In the genomic region with DNA sequence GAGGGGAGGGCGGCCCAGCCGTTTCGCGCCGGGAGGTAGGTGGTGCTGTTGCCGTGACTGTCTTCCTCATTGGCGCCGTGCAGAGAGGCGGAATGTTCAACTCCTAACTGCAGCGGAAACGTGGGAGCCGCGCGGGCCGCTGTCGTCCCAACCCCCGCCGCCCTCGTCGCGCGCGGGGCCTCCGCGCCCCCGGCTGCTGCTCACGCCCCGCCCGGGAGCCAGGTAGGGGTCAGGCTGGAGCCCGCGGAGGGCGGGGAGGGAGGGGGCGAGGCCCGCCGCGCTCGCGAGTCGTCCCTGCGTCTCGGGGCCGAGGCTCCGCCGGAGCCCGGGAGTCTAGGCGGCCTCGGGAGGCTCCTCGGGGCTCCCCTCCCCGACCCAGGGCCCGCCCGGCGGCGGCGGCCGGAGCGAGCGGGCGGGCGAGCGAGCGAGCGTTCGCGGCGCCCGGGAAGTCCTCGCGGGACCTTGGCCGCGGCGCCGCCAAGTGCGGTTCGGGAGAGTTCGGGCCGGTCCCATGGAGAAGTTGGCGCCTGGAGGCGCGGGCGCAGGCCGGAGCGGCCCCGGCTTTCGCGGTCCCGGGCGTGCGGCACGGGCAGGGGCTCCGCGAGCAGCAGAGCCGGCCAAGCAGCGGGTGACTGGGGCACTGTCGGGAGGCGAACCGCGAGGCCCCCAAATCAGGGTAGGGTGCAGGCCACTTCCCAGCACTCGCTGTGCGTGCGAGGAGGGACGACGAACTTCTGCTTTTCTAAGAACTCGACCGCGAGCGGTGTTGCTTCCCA, we compare ENCODE assay signal across 8 cellular contexts. TPM values are rescaled to one million over a fixed set of nuclear protein-coding genes. Genes with fewer than 3 reads are reported as not detected.
A peak's percentile ranks its signal among the peaks of the same experiment; 100 is the strongest.
DNase-seq lines count a peak whose midpoint lies in the region; ATAC-seq and TF ChIP-seq lines count a peak whose summit lies in the region.

A gene (plus strand): TSS at position 66 of the 776 bp plus-strand sequence. CDS start 15,186 bp downstream, outside the sequence.

- H3K9ac ChIP-seq in SK-N-SH (peak within 1 kb of the TSS; percentile 92), parathyroid adenoma (peak within 1 kb of the TSS; percentile 55)

- peak; percentile 47 for TF ChIP-seq CTCF in SK-N-SH (IDR thresholded peaks at IDR 0.05)
- peak; percentile 50 for TF ChIP-seq CTCF in parathyroid adenoma (IDR thresholded peaks at IDR 0.05)

- DNase-seq in GF-D8 (lab: John Stamatoyannopoulos, UW) (peak; percentile 40), SK-N-SH (peak; percentile 86), Right ventricle myocardium superior (peak; percentile 89)
- peak; percentile 55 for DNase-seq in Jurkat, Clone E6-1 (ENCODE audit: low read depth, low spot score)
- DNase-seq in activated naive CD8-positive, alpha-beta T cell treated with anti-CD3 and anti-CD28 coated beads, Interleukin-2, amount 10 ng/mL, durations not matched to agents 7 days and 5 days = peak; percentile 70
- no peak for DNase-seq in effector CD8-positive, alpha-beta T cell (lab: John Stamatoyannopoulos, UW)

- peak within 1 kb of the TSS; percentile 85 to 88 for H3K27ac ChIP-seq in SK-N-SH (ENCODE audit: low read depth in 2 of 2, low read length in 1 of 2)
- peak within 1 kb of the TSS; percentile 92 for H3K27ac ChIP-seq in parathyroid adenoma

- H2AFZ ChIP-seq in SK-N-SH (ENCODE audit: low read depth) = peak within 1 kb of the TSS; percentile 74
- H2AFZ ChIP-seq in parathyroid adenoma = peak within 1 kb of the TSS; percentile 99

- peak; percentile 55 for ATAC-seq in GM21717 (IDR thresholded peaks at IDR 0.05; ENCODE audit: unreplicated experiment)
- ATAC-seq in activated naive CD8-positive, alpha-beta T cell treated with anti-CD3 and anti-CD28 coated beads, Interleukin-2, amount 10 ng/mL, durations not matched to agents 7 days and 5 days (ENCODE audit: low read depth) = peak; percentile 85
- ATAC-seq in Right ventricle myocardium superior (ENCODE audit: poor library complexity) = peak; percentile 81

- peak within 1 kb of the TSS; percentile 76 for H3K4me3 ChIP-seq in Jurkat, Clone E6-1 (ENCODE audit: low read length)
- H3K4me3 ChIP-seq in SK-N-SH (ENCODE audit: low read depth in 2 of 2, low read length in 1 of 2) (peak within 1 kb of the TSS; percentile 85), parathyroid adenoma (ENCODE audit: low read depth, low read length) (peak within 1 kb of the TSS; percentile 65)

- H3K27me3 ChIP-seq in SK-N-SH (ENCODE audit: insufficient read depth) (no peaks in the 10 kb centered on the region), parathyroid adenoma (ENCODE audit: control insufficient read depth, insufficient read depth, low read length) (no peaks in the 10 kb centered on the region)

- no peaks in the 10 kb centered on the region for H4K20me1 ChIP-seq in SK-N-SH (ENCODE audit: insufficient read depth)

- POLR2A ChIA-PET in SK-N-SH (lab: Yijun Ruan, JAX) = no interaction called here
- POLR2A ChIA-PET in activated naive CD8-positive, alpha-beta T cell treated with anti-CD3 and anti-CD28 coated beads, Interleukin-2, amount 10 ng/mL, durations not matched to agents 7 days and 5 days (lab: Charles Lee) = no interaction called here

- H3K36me3 Mint-ChIP-seq in activated naive CD8-positive, alpha-beta T cell treated with anti-CD3 and anti-CD28 coated beads, Interleukin-2, amount 10 ng/mL, durations not matched to agents 7 days and 5 days = peaks cover 3% of the 10 kb centered on the region

- CTCF ChIA-PET in SK-N-SH (lab: Yijun Ruan, JAX) = interaction anchor here (1.5 to 1.8 kb wide), 2 partner anchors 49 to 134 kb away, joined by 5 to 7 read pairs; no protein-coding TSS in a partner anchor

- TF ChIP-seq RAD21 in SK-N-SH (IDR thresholded peaks at IDR 0.05; ENCODE audit: low read length) = peak; percentile 42

- peaks cover 13% of the 10 kb centered on the region for H3F3A ChIP-seq in SK-N-SH (replicated peaks; ENCODE audit: insufficient read depth)

- H3K9me3 ChIP-seq in SK-N-SH (no peaks in the 10 kb centered on the region), parathyroid adenoma (ENCODE audit: control insufficient read depth, low read length) (no peaks in the 10 kb centered on the region)

- TF ChIP-seq EP300 in SK-N-SH (IDR thresholded peaks at IDR 0.05; ENCODE audit: borderline replicate concordance in 1 of 2, low read depth in 1 of 2, low read length in 1 of 2) = no peak

- no peaks in the 10 kb centered on the region for H3K9me2 ChIP-seq in SK-N-SH

- WGBS in SK-N-SH (ENCODE audit: low lambda C conversion rate) = 1% methylated on average over 11 of the region's 106 CpGs

- intact Hi-C loops in Right ventricle myocardium superior (cut with DNase I) = loop anchor here (5.0 kb wide), 2 partner anchors 39 to 131 kb away; no protein-coding TSS in a partner anchor

- H3K4me2 ChIP-seq in SK-N-SH (peak within 1 kb of the TSS; percentile 88), parathyroid adenoma (ENCODE audit: low read length) (peak within 1 kb of the TSS; percentile 90)

- H3K36me3 ChIP-seq in SK-N-SH (replicated peaks in 1 of 2; ENCODE audit: control insufficient read depth in 1 of 2, insufficient read depth in 2 of 2, low read length in 1 of 2) (no peaks in the 10 kb centered on the region), parathyroid adenoma (ENCODE audit: control insufficient read depth, insufficient read depth, low read length) (no peaks in the 10 kb centered on the region)

- peak within 1 kb of the TSS; percentile 78 for H3K27ac Mint-ChIP-seq in activated naive CD8-positive, alpha-beta T cell treated with anti-CD3 and anti-CD28 coated beads, Interleukin-2, amount 10 ng/mL, durations not matched to agents 7 days and 5 days

- peak within 1 kb of the TSS; percentile 83 for H3K4me3 Mint-ChIP-seq in activated naive CD8-positive, alpha-beta T cell treated with anti-CD3 and anti-CD28 coated beads, Interleukin-2, amount 10 ng/mL, durations not matched to agents 7 days and 5 days

- no peaks in the 10 kb centered on the region for H3K9me3 Mint-ChIP-seq in activated naive CD8-positive, alpha-beta T cell treated with anti-CD3 and anti-CD28 coated beads, Interleukin-2, amount 10 ng/mL, durations not matched to agents 7 days and 5 days

- H3K27me3 Mint-ChIP-seq in activated naive CD8-positive, alpha-beta T cell treated with anti-CD3 and anti-CD28 coated beads, Interleukin-2, amount 10 ng/mL, durations not matched to agents 7 days and 5 days = peaks cover 25% of the 10 kb centered on the region

- peaks cover 3 to 4% of the 10 kb centered on the region in 2 experiments; a peak in 3 of 4 replicates for H3K4me1 ChIP-seq in SK-N-SH (ENCODE audit: control insufficient read depth in 1 of 2, insufficient read depth in 2 of 2, low read depth in 1 of 2, low read length in 1 of 2)
- peaks cover 10% of the 10 kb centered on the region for H3K4me1 ChIP-seq in parathyroid adenoma

- H3K79me2 ChIP-seq in SK-N-SH (ENCODE audit: insufficient read depth) (peaks cover 46% of the 10 kb centered on the region), parathyroid adenoma (peaks cover 28% of the 10 kb centered on the region)

- H3K4me1 Mint-ChIP-seq in activated naive CD8-positive, alpha-beta T cell treated with anti-CD3 and anti-CD28 coated beads, Interleukin-2, amount 10 ng/mL, durations not matched to agents 7 days and 5 days = peaks cover 22% of the 10 kb centered on the region

TF ChIP-seq in SK-N-SH, 30 proteins besides CTCF, POLR2A, EP300 and RAD21:
- TF ChIP-seq SIN3A (IDR thresholded peaks at IDR 0.05; ENCODE audit: borderline replicate concordance, low read depth, low read length) = 0 out of 2 replicates have a peak, but pooled peaks have one; percentile 57
- TF ChIP-seq RFX5 (IDR thresholded peaks at IDR 0.05; ENCODE audit: low read length) = no peak
- TF ChIP-seq, protein P1, sequence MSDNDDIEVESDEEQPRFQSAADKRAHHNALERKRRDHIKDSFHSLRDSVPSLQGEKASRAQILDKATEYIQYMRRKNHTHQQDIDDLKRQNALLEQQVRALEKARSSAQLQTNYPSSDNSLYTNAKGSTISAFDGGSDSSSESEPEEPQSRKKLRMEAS (IDR thresholded peaks at IDR 0.05; ENCODE audit: low read depth) = peak; percentile 71; the same call in 1 of the 2 replicates
- TF ChIP-seq MXI1 (IDR thresholded peaks at IDR 0.05; ENCODE audit: low read depth, low read length) = peak; percentile 87
- peak; percentile 26; the same call in 1 of the 2 replicates for TF ChIP-seq SMC3 (IDR thresholded peaks at IDR 0.05; ENCODE audit: low read depth, low read length)

RNA-seq across cellular contexts. Expression of the gene that starts here (rescaled TPM):
- polyA plus RNA-seq in Jurkat, Clone E6-1 (2012; ENCODE audit: insufficient read depth, insufficient read length) = 29.3 TPM
- polyA plus RNA-seq in SK-N-SH (2012; rRNA removed) = 8.5 and 12.2 TPM in 2 replicates
- polyA plus RNA-seq in SK-N-SH (2012; cell fraction: cytosol; rRNA removed) = 14.8 and 15.1 TPM in 2 replicates
- 3.6 and 7.8 TPM in 2 replicates for polyA plus RNA-seq in SK-N-SH (2012; cell fraction: nucleus; rRNA removed)
- 10 to 100 TPM; 11.8 to 14.9 TPM for total RNA-seq in activated naive CD8-positive, alpha-beta T cell treated with anti-CD3 and anti-CD28 coated beads, Interleukin-2, amount 10 ng/mL, durations not matched to agents 7 days and 5 days
- 402 TPM for total RNA-seq in Right ventricle myocardium superior

Comparison
In these comparisons a context has a peak if more than half of its experiments do, and no peak if none do; other contexts are left out.
1. RNA of the gene that starts here (total RNA-seq): 402 TPM in Right ventricle myocardium superior (single experiment); 11.8 to 14.9 TPM in activated naive CD8-positive, alpha-beta T cell treated with anti-CD3 and anti-CD28 coated beads, Interleukin-2, amount 10 ng/mL, durations not matched to agents 7 days and 5 days; every median in the first group is over 10 times any median in the second.
2. Peak in every context shown above with its lines, with median percentiles within 50 percentile points of each other: ATAC-seq and H3K4me3 ChIP-seq.